In genomic region chr21:44107589-44107988, GRCh38 we compare ENCODE assay signal across 8 cellular contexts. TPM values are rescaled to one million over a fixed set of nuclear protein-coding genes. Genes with fewer than 3 reads are reported as not detected.
DNase-seq lines count a peak whose midpoint lies in the region; ATAC-seq, FAIRE-seq and TF ChIP-seq lines count a peak whose summit lies in the region.
"Not testable (repeated sequence)": the region's sequence is repeated elsewhere in the genome, so short reads cannot be mapped to it uniquely, and the experiment has no call there.

No MANE protein-coding gene starts in this region.

- not testable (repeated sequence) for H4K91ac ChIP-seq in IMR-90 (ENCODE audit: insufficient read depth, low read depth, low read length)

- H2BK5ac ChIP-seq in IMR-90 (ENCODE audit: low read depth, low read length, poor library complexity, severe bottlenecking) = not testable (repeated sequence)

- H2BK15ac ChIP-seq in IMR-90 (ENCODE audit: low read depth, low read length) = not testable (repeated sequence)

- H4K20me1 ChIP-seq in IMR-90 (ENCODE audit: insufficient read depth, low read length); HepG2 (ENCODE audit: insufficient read depth, low read length): not testable (repeated sequence)

- TF ChIP-seq EP300 in HepG2 (IDR thresholded peaks at IDR 0.05; ENCODE audit: low read depth in 2 of 2, low read length in 2 of 2); HepG2 (CRISPR knock-in tag; IDR thresholded peaks at IDR 0.05; ENCODE audit: borderline replicate concordance): not testable (repeated sequence)

- H3K4me2 ChIP-seq in IMR-90 (ENCODE audit: low read depth, low read length); HepG2 (ENCODE audit: low read depth, low read length): not testable (repeated sequence)

- H3K27me3 Mint-ChIP-seq in activated CD8-positive, alpha-beta T cell treated with anti-CD3 and anti-CD28 coated beads, Interleukin-2, amount 10 ng/mL, durations not matched to agents 7 days and 5 days (ENCODE audit: low read depth) = not testable (repeated sequence)

- H2BK120ac ChIP-seq in IMR-90 (ENCODE audit: low read depth, low read length) = not testable (repeated sequence)

- not testable (repeated sequence) for H3K79me2 ChIP-seq in HepG2 (ENCODE audit: insufficient read depth, low read length)

- not testable (repeated sequence) for H4K8ac ChIP-seq in IMR-90 (ENCODE audit: low read depth in 2 of 2, low read length in 2 of 2)

- not testable (repeated sequence) for H2AK9ac ChIP-seq in IMR-90 (replicated peaks; ENCODE audit: low read depth, low read length, poor library complexity)

- not testable (repeated sequence) for H2BK20ac ChIP-seq in IMR-90 (ENCODE audit: low read depth, low read length)

- no CpG with 5 or more reads among the region's 31 CpGs for WGBS in IMR-90 (ENCODE audit: extremely low coverage in 2 of 2, insufficient read length in 1 of 2), 2 experiments
- no CpG with 5 or more reads among the region's 31 CpGs for WGBS in ectodermal cell, 2 experiments
- WGBS in HepG2 (ENCODE audit: low lambda C conversion rate) = no CpG with 5 or more reads among the region's 31 CpGs

- H3K27ac ChIP-seq in A673 (ENCODE audit: low read depth, low read length, poor library complexity, severe bottlenecking); IMR-90 (ENCODE audit: insufficient read depth, low read length); ectodermal cell (ENCODE audit: insufficient read depth, low read depth, low read length, poor library complexity, severe bottlenecking); HepG2 (ENCODE audit: extremely low read length, insufficient read depth, low read length): not testable (repeated sequence)
- H3K27ac ChIP-seq in gastrocnemius medialis = peak overlapping the region in 1 of 4 donors; percentile 74

- not testable (repeated sequence) for TF ChIP-seq POLR2A in IMR-90 (IDR thresholded peaks at IDR 0.05; ENCODE audit: low read depth, low read length); HepG2 (IDR thresholded peaks at IDR 0.05; ENCODE audit: insufficient read depth in 1 of 2, low read depth in 2 of 2, low read length in 2 of 2); gastrocnemius medialis (IDR thresholded peaks at IDR 0.05)

- H3K23ac ChIP-seq in IMR-90 (ENCODE audit: low read depth, low read length) = not testable (repeated sequence)

- H3K27ac Mint-ChIP-seq in activated CD8-positive, alpha-beta T cell treated with anti-CD3 and anti-CD28 coated beads, Interleukin-2, amount 10 ng/mL, durations not matched to agents 7 days and 5 days = not testable (repeated sequence)

- not testable (repeated sequence) for H3K4me1 ChIP-seq in A673 (ENCODE audit: insufficient read depth, low read length, poor library complexity, severe bottlenecking); IMR-90 (ENCODE audit: control insufficient read depth, insufficient read depth, low read length); ectodermal cell (ENCODE audit: control insufficient read depth, insufficient read depth, low read length); HepG2 (ENCODE audit: insufficient read depth, low read length); gastrocnemius medialis

- CTCF ChIA-PET in A673 (lab: Charles Lee); IMR-90 (lab: Yijun Ruan, JAX); activated CD8-positive, alpha-beta T cell treated with anti-CD3 and anti-CD28 coated beads, Interleukin-2, amount 10 ng/mL, durations not matched to agents 7 days and 5 days (lab: Charles Lee); HepG2 (lab: Yijun Ruan, JAX; ENCODE audit: low intra/inter-chr PET ratio, low total read pairs): not testable (repeated sequence)

- BruUV-seq in A673 (replicated peaks; lab: Mats Ljungman, UMichigan); IMR-90 (replicated peaks; lab: Mats Ljungman, UMichigan); HepG2 (replicated peaks; lab: Mats Ljungman, UMichigan): not testable (repeated sequence)

- H3K9me1 ChIP-seq in IMR-90 (ENCODE audit: insufficient read depth, low read length) = not testable (repeated sequence)

- H3K36me3 ChIP-seq in A673 (ENCODE audit: insufficient read depth, low read length, poor library complexity, severe bottlenecking); IMR-90 (ENCODE audit: control insufficient read depth, insufficient read depth, low read length); ectodermal cell (ENCODE audit: control insufficient read depth, insufficient read depth, low read length); HepG2 (replicated peaks in 1 of 2; ENCODE audit: control insufficient read depth in 1 of 2, insufficient read depth in 2 of 2, low read length in 2 of 2); gastrocnemius medialis: not testable (repeated sequence)

- POLR2A ChIA-PET in A673 (lab: Charles Lee; ENCODE audit: low non-redundant PET); IMR-90 (lab: Charles Lee; ENCODE audit: unreplicated experiment); activated CD8-positive, alpha-beta T cell treated with anti-CD3 and anti-CD28 coated beads, Interleukin-2, amount 10 ng/mL, durations not matched to agents 7 days and 5 days (lab: Charles Lee); HepG2 (lab: Yijun Ruan, JAX): not testable (repeated sequence)

- TF ChIP-seq RAD21 in IMR-90 (IDR thresholded peaks at IDR 0.05; ENCODE audit: low read length); HepG2 (CRISPR knock-in tag; IDR thresholded peaks at IDR 0.05): not testable (repeated sequence)

- H3K4me1 Mint-ChIP-seq in activated CD8-positive, alpha-beta T cell treated with anti-CD3 and anti-CD28 coated beads, Interleukin-2, amount 10 ng/mL, durations not matched to agents 7 days and 5 days (ENCODE audit: low read depth) = not testable (repeated sequence)

- not testable (repeated sequence) for H3K18ac ChIP-seq in IMR-90 (ENCODE audit: low read depth, low read length)

- not testable (repeated sequence) for FAIRE-seq in HepG2 (lab: Jason Lieb, UNC)

- H3K9ac ChIP-seq in IMR-90 (ENCODE audit: low read depth, low read length); HepG2 (ENCODE audit: insufficient read depth, low read depth, low read length): not testable (repeated sequence)

- not testable (repeated sequence) for H2AFZ ChIP-seq in IMR-90 (replicated peaks; ENCODE audit: low read length, poor library complexity); HepG2 (ENCODE audit: low read length)

- H3K56ac ChIP-seq in IMR-90 (ENCODE audit: extremely low read depth, insufficient read depth, low read length) = not testable (repeated sequence)

- H3K9me3 ChIP-seq in A673 (ENCODE audit: low read depth, low read length, poor library complexity, severe bottlenecking); IMR-90 (ENCODE audit: control insufficient read depth, insufficient read depth, low read length); ectodermal cell (ENCODE audit: control insufficient read depth, low read length); HepG2 (ENCODE audit: low read length); gastrocnemius medialis: not testable (repeated sequence)

- not testable (repeated sequence) for DNase-seq in A673 (ENCODE audit: low spot score); IMR-90; activated CD8-positive, alpha-beta T cell treated with anti-CD3 and anti-CD28 coated beads, Interleukin-2, amount 10 ng/mL, durations not matched to agents 7 days and 5 days; HepG2 (ENCODE audit: low spot score); gastrocnemius medialis

- H3K27me3 ChIP-seq in A673 (replicated peaks; ENCODE audit: insufficient read depth, low read depth, low read length, poor library complexity); IMR-90 (ENCODE audit: control insufficient read depth, insufficient read depth, low read length); ectodermal cell (ENCODE audit: control insufficient read depth, insufficient read depth, low read length, poor library complexity, severe bottlenecking); HepG2 (ENCODE audit: control insufficient read depth in 1 of 2, insufficient read depth in 2 of 2, low read length in 2 of 2); gastrocnemius medialis: not testable (repeated sequence)

- not testable (repeated sequence) for H3K79me1 ChIP-seq in IMR-90 (ENCODE audit: low read depth in 1 of 2, low read length in 2 of 2)

- H3K36me3 Mint-ChIP-seq in activated CD8-positive, alpha-beta T cell treated with anti-CD3 and anti-CD28 coated beads, Interleukin-2, amount 10 ng/mL, durations not matched to agents 7 days and 5 days (ENCODE audit: low read depth) = not testable (repeated sequence)

- not testable (repeated sequence) for H2AK5ac ChIP-seq in IMR-90 (ENCODE audit: low read depth, low read length)

- TF ChIP-seq CTCF in A673 (conservative IDR thresholded peaks at IDR 0.05; ENCODE audit: low read depth, low read length); IMR-90 (conservative IDR thresholded peaks at IDR 0.05; ENCODE audit: low read depth, low read length); HepG2 (CRISPR knock-in tag; IDR thresholded peaks at IDR 0.05); gastrocnemius medialis (IDR thresholded peaks at IDR 0.05 in 4 of 5, conservative IDR thresholded peaks at IDR 0.05 in 1 of 5): not testable (repeated sequence)

- H3K4me3 ChIP-seq in A673 (ENCODE audit: low read depth, low read length, poor library complexity, severe bottlenecking) (peak overlapping the region; percentile 28), ectodermal cell (ENCODE audit: insufficient read depth, low read depth, low read length) (peak overlapping the region; percentile 26), HepG2 (replicated peaks in 1 of 3; ENCODE audit: insufficient read depth in 1 of 3, low read depth in 2 of 3, low read length in 3 of 3) (peak overlapping the region in 2 of 3 experiments; percentile 40 to 50; a peak in 3 of 6 replicates), gastrocnemius medialis (peak overlapping the region in 3 of 4 donors; percentile 40 to 51 (median 50))
- H3K4me3 ChIP-seq in IMR-90 (ENCODE audit: insufficient read depth, low read depth, low read length) = not testable (repeated sequence)

- ATAC-seq in GM18909 (IDR thresholded peaks at IDR 0.05; ENCODE audit: poor library complexity, unreplicated experiment) = peak; percentile 18
- ATAC-seq in HG02571 (IDR thresholded peaks at IDR 0.05; ENCODE audit: unreplicated experiment) = peak; percentile 12
- ATAC-seq in IMR-90 (ENCODE audit: low read depth) = peak; percentile 65
- peak; percentile 50 for ATAC-seq in activated CD8-positive, alpha-beta T cell treated with anti-CD3 and anti-CD28 coated beads, Interleukin-2, amount 10 ng/mL, durations not matched to agents 7 days and 5 days
- peak; percentile 69 for ATAC-seq in HepG2
- peak; percentile 25 to 26 for ATAC-seq in gastrocnemius medialis

- H3K14ac ChIP-seq in IMR-90 (replicated peaks; ENCODE audit: low read depth, low read length) = not testable (repeated sequence)

- not testable (repeated sequence) for H3K4me3 Mint-ChIP-seq in activated CD8-positive, alpha-beta T cell treated with anti-CD3 and anti-CD28 coated beads, Interleukin-2, amount 10 ng/mL, durations not matched to agents 7 days and 5 days

- in situ Hi-C loops in IMR-90 (cut with MboI; ENCODE audit: low sequenced_read_pairs); HepG2 (cut with HindIII; ENCODE audit: extremely low pct_ligation_motif_present, low pct_unique_long_range_greater_than_20kb); gastrocnemius medialis (cut with MboI; ENCODE audit: low sequenced_read_pairs in 4 of 4): not testable (repeated sequence)

- not testable (repeated sequence) for H4K5ac ChIP-seq in IMR-90 (ENCODE audit: low read depth, low read length)

- intact Hi-C loops in A673 (cut with micrococcal nuclease; ENCODE audit: unreplicated experiment); IMR-90 (cut with micrococcal nuclease); HepG2 (cut with micrococcal nuclease; ENCODE audit: unreplicated experiment); gastrocnemius medialis (cut with DNase I; ENCODE audit: low total_unique reads): not testable (repeated sequence)

- dilution Hi-C loops in IMR-90 (cut with HindIII; ENCODE audit: low sequenced_read_pairs, unreplicated experiment) = not testable (repeated sequence)

- H3K4ac ChIP-seq in IMR-90 (ENCODE audit: low read depth, low read length) = not testable (repeated sequence)

- H3K9me3 Mint-ChIP-seq in activated CD8-positive, alpha-beta T cell treated with anti-CD3 and anti-CD28 coated beads, Interleukin-2, amount 10 ng/mL, durations not matched to agents 7 days and 5 days (ENCODE audit: insufficient read depth) = not testable (repeated sequence)

RNA-seq across cellular contexts. Expression of gene PWP2, which starts 0.4 kb away (rescaled TPM):
- total RNA-seq in A673 (2021) (10.1 and 13.0 TPM in 2 replicates), IMR-90 (2012; rRNA removed) (7.0 and 7.8 TPM in 2 replicates), HepG2 (2016; rRNA removed; fragmentation: Illumina TruSeq; extraction: Trizol) (17.0 and 17.7 TPM in 2 replicates), gastrocnemius medialis (10 to 100 TPM in 1 of 4 donors, 1 to 10 TPM in 3; 3.9 to 19.2 (median 7.9) TPM)
- polyA plus RNA-seq in IMR-90 (2012; rRNA removed) (2.3 and 2.4 TPM in 2 replicates), HepG2 (2011; rRNA removed) (7.7 and 9.6 TPM in 2 replicates)
- polyA plus RNA-seq in IMR-90 (2012; cell fraction: cytosol; rRNA removed) = 2.5 TPM in 2 replicates
- polyA plus RNA-seq in IMR-90 (2012; cell fraction: nucleus; rRNA removed; ENCODE audit: low replicate concordance) = 5.6 and 10.8 TPM in 2 replicates
- total RNA-seq in activated CD8-positive, alpha-beta T cell treated with anti-CD3 and anti-CD28 coated beads, Interleukin-2, amount 10 ng/mL, durations not matched to agents 7 days and 5 days = 1 to 10 TPM; 2.9 to 8.0 TPM
- polyA plus RNA-seq in ectodermal cell (2013, experiment 1 of 4) = 8.2 TPM
- polyA plus RNA-seq in ectodermal cell (2013, experiment 2 of 4) = 8.8 TPM
- polyA plus RNA-seq in ectodermal cell (2013, experiment 3 of 4) = 3.1 TPM
- 2.4 TPM for polyA plus RNA-seq in ectodermal cell (2013, experiment 4 of 4)
- total RNA-seq in HepG2 (2016; cell fraction: cytosol; rRNA removed; fragmentation: Illumina TruSeq; extraction: Trizol; ENCODE audit: low read depth) = 3.0 and 3.7 TPM in 2 replicates
- 19.8 TPM in 2 replicates for total RNA-seq in HepG2 (2016; cell fraction: insoluble cytoplasmic fraction; rRNA removed; fragmentation: Illumina TruSeq; extraction: Trizol)
- 4.1 and 5.3 TPM in 2 replicates for total RNA-seq in HepG2 (2016; cell fraction: membrane; rRNA removed; fragmentation: Illumina TruSeq; extraction: Trizol)
- 10.7 and 12.9 TPM in 2 replicates for total RNA-seq in HepG2 (2016; cell fraction: nucleus; rRNA removed; fragmentation: Illumina TruSeq; extraction: Trizol)
- 8.8 and 8.9 TPM in 2 replicates for polyA plus RNA-seq in HepG2 (2011; cell fraction: cytosol; rRNA removed)
- polyA plus RNA-seq in HepG2 (2011; cell fraction: nucleus; rRNA removed) = 16.7 and 17.7 TPM in 2 replicates
- 7.5 and 10.4 TPM in 2 replicates for polyA plus RNA-seq in HepG2 (2012)
- 0.66 and 0.87 TPM in 2 replicates for polyA plus RNA-seq in HepG2 (2016; cell fraction: cytosol; fragmentation: Illumina TruSeq; extraction: Trizol; ENCODE audit: low read depth)
- polyA plus RNA-seq in HepG2 (2016; cell fraction: insoluble cytoplasmic fraction; fragmentation: Illumina TruSeq; extraction: Trizol; ENCODE audit: low read depth) = 9.5 and 12.0 TPM in 2 replicates
- 0.99 and 1.2 TPM in 2 replicates for polyA plus RNA-seq in HepG2 (2016; cell fraction: membrane; fragmentation: Illumina TruSeq; extraction: Trizol; ENCODE audit: low read depth)
- polyA plus RNA-seq in HepG2 (2016; cell fraction: nucleus; fragmentation: Illumina TruSeq; extraction: Trizol; ENCODE audit: insufficient read depth, low read depth) = 13.3 and 15.6 TPM in 2 replicates
- polyA minus RNA-seq in HepG2 (2011; rRNA and poly(A)+ RNA removed; ENCODE audit: low replicate concordance) = 18.7 and 28.7 TPM in 2 replicates
- 6.6 and 6.7 TPM in 2 replicates for polyA minus RNA-seq in HepG2 (2011; cell fraction: cytosol; rRNA and poly(A)+ RNA removed)
- 12.1 and 13.9 TPM in 2 replicates for polyA minus RNA-seq in HepG2 (2011; cell fraction: nucleus; rRNA and poly(A)+ RNA removed)

RNA-seq across cellular contexts. Expression of gene GATD3, which starts 25.9 kb away (rescaled TPM):
- total RNA-seq in A673 (2021) = 13.1 and 16.3 TPM in 2 replicates
- total RNA-seq in IMR-90 (2012; rRNA removed) = 18.1 and 21.9 TPM in 2 replicates
- polyA plus RNA-seq in IMR-90 (2012; rRNA removed) = 14.3 and 17.1 TPM in 2 replicates
- polyA plus RNA-seq in IMR-90 (2012; cell fraction: cytosol; rRNA removed) = 6.4 and 37.6 TPM in 2 replicates
- 32.5 and 55.2 TPM in 2 replicates for polyA plus RNA-seq in IMR-90 (2012; cell fraction: nucleus; rRNA removed; ENCODE audit: low replicate concordance)
- total RNA-seq in activated CD8-positive, alpha-beta T cell treated with anti-CD3 and anti-CD28 coated beads, Interleukin-2, amount 10 ng/mL, durations not matched to agents 7 days and 5 days = 10 to 100 TPM in 1 of 2 experiments, 1 to 10 TPM in 1; 8.2 to 10.6 TPM
- 18.1 TPM for polyA plus RNA-seq in ectodermal cell (2013, experiment 1 of 4)
- 24.7 TPM for polyA plus RNA-seq in ectodermal cell (2013, experiment 2 of 4)
- 11.2 TPM for polyA plus RNA-seq in ectodermal cell (2013, experiment 3 of 4)
- polyA plus RNA-seq in ectodermal cell (2013, experiment 4 of 4) = 14.3 TPM
- 25.7 and 38.9 TPM in 2 replicates for total RNA-seq in HepG2 (2016; rRNA removed; fragmentation: Illumina TruSeq; extraction: Trizol)
- total RNA-seq in HepG2 (2016; cell fraction: cytosol; rRNA removed; fragmentation: Illumina TruSeq; extraction: Trizol; ENCODE audit: low read depth) = 7.6 and 8.8 TPM in 2 replicates
- total RNA-seq in HepG2 (2016; cell fraction: insoluble cytoplasmic fraction; rRNA removed; fragmentation: Illumina TruSeq; extraction: Trizol) = 30.3 and 32.1 TPM in 2 replicates
- 11.3 and 13.7 TPM in 2 replicates for total RNA-seq in HepG2 (2016; cell fraction: membrane; rRNA removed; fragmentation: Illumina TruSeq; extraction: Trizol)
- 17.4 and 20.1 TPM in 2 replicates for total RNA-seq in HepG2 (2016; cell fraction: nucleus; rRNA removed; fragmentation: Illumina TruSeq; extraction: Trizol)
- polyA plus RNA-seq in HepG2 (2011; rRNA removed) = 24.2 and 31.8 TPM in 2 replicates
- 28.0 and 35.4 TPM in 2 replicates for polyA plus RNA-seq in HepG2 (2011; cell fraction: cytosol; rRNA removed)
- polyA plus RNA-seq in HepG2 (2011; cell fraction: nucleus; rRNA removed) = 115 and 120 TPM in 2 replicates
- polyA plus RNA-seq in HepG2 (2012) = 19.3 and 24.3 TPM in 2 replicates
- polyA plus RNA-seq in HepG2 (2016; cell fraction: cytosol; fragmentation: Illumina TruSeq; extraction: Trizol; ENCODE audit: low read depth) = 8.7 TPM in 2 replicates
- 41.9 and 46.2 TPM in 2 replicates for polyA plus RNA-seq in HepG2 (2016; cell fraction: insoluble cytoplasmic fraction; fragmentation: Illumina TruSeq; extraction: Trizol; ENCODE audit: low read depth)
- 12.9 and 13.2 TPM in 2 replicates for polyA plus RNA-seq in HepG2 (2016; cell fraction: membrane; fragmentation: Illumina TruSeq; extraction: Trizol; ENCODE audit: low read depth)
- 48.1 and 49.2 TPM in 2 replicates for polyA plus RNA-seq in HepG2 (2016; cell fraction: nucleus; fragmentation: Illumina TruSeq; extraction: Trizol; ENCODE audit: insufficient read depth, low read depth)
- 19.6 and 28.8 TPM in 2 replicates for polyA minus RNA-seq in HepG2 (2011; rRNA and poly(A)+ RNA removed; ENCODE audit: low replicate concordance)
- polyA minus RNA-seq in HepG2 (2011; cell fraction: cytosol; rRNA and poly(A)+ RNA removed) = 11.9 and 18.7 TPM in 2 replicates
- polyA minus RNA-seq in HepG2 (2011; cell fraction: nucleus; rRNA and poly(A)+ RNA removed) = 29.5 and 31.3 TPM in 2 replicates
- total RNA-seq in gastrocnemius medialis = 10 to 100 TPM in 2 of 4 donors, 1 to 10 TPM in 2; 4.7 to 52.2 (median 10.0) TPM

Comparison
In these comparisons a context has a peak if more than half of its experiments do, and no peak if none do; other contexts are left out.
1. ATAC-seq: peak in every context shown above with its lines; median percentile 69 in HepG2; 65 in IMR-90; 50 in activated CD8-positive, alpha-beta T cell treated with anti-CD3 and anti-CD28 coated beads, Interleukin-2, amount 10 ng/mL, durations not matched to agents 7 days and 5 days; 26 in gastrocnemius medialis; 18 in GM18909; 12 in HG02571.